16 cellular contexts compared by ENCODE assay signal in genomic region chr5:43997647-43998251, GRCh38.
DNase-seq lines count a peak whose midpoint lies in the region; ATAC-seq, FAIRE-seq and TF ChIP-seq lines count a peak whose summit lies in the region.
"Had no signal": no experiment of that assay in that cellular context is flagged by ENCODE, and none has a peak within 500 bp of the region (broad histone marks: within the 10 kb centered on the region; RNA-seq: fewer than 3 reads in every experiment).

No MANE protein-coding gene starts in this region.

- WGBS in K562 (ENCODE audit: insufficient coverage, low coverage, missing lambda C conversion rate) = 1% methylated on average over 5 of the region's 5 CpGs
- WGBS in HepG2 (ENCODE audit: low lambda C conversion rate) = 2% methylated on average over 5 of the region's 5 CpGs

- no peak overlapping the region for H3K4me3 Mint-ChIP-seq in CD4-positive, alpha-beta T cell
- H3K4me3 Mint-ChIP-seq: mesothelial cell of epicardium; T-helper 1 cell treated with Interleukin-12 subunit alpha and Interleukin-12 subunit beta and Interleukin-4 antibody, amounts not matched to agents 30 μg/mL and 1 μg/mL, for 36 hours had no signal

- H3K4me1 ChIP-seq in K562 (replicated peaks in 1 of 2; ENCODE audit: control insufficient read depth in 2 of 2, insufficient read depth in 2 of 2, low read length in 2 of 2) (no peaks in the 10 kb centered on the region), HepG2 (ENCODE audit: insufficient read depth, low read length) (peaks cover 86% of the 10 kb centered on the region)
- H3K4me1 ChIP-seq: Peyer's patch had no signal

- H3K27me3 Mint-ChIP-seq in CD4-positive, alpha-beta T cell = no peaks in the 10 kb centered on the region

- DNase-seq in A172 (ENCODE audit: low spot score) (peak; percentile 18), HuH-7 (ENCODE audit: low spot score) (peak; percentile 46), K562 (ENCODE audit: extremely low read depth in 1 of 4, low spot score in 3 of 4) (no peak), HepG2 (ENCODE audit: low spot score) (peak; percentile 95)
- no peak for DNase-seq in CD4-positive, alpha-beta T cell
- no peak for DNase-seq in activated naive CD4-positive, alpha-beta T cell treated with Interleukin-2 at 50 U/mL for 16 hours
- DNase-seq: activated CD4-positive, alpha-beta T cell treated with anti-CD3 and anti-CD28 coated beads for 48 hours; activated T-cell treated with anti-CD3 and anti-CD28 coated beads, Interleukin-2, amount 50 U/mL, for 1 hour; NCI-H1048; Peyer's patch; tibial artery had no signal

- H3K9me3 Mint-ChIP-seq in CD4-positive, alpha-beta T cell = peaks cover 7% of the 10 kb centered on the region
- H3K9me3 Mint-ChIP-seq: mesothelial cell of epicardium had no signal

- H3K27ac Mint-ChIP-seq in CD4-positive, alpha-beta T cell = no peak overlapping the region
- H3K27ac Mint-ChIP-seq: mesothelial cell of epicardium; T-helper 1 cell treated with Interleukin-12 subunit alpha and Interleukin-12 subunit beta and Interleukin-4 antibody, amounts not matched to agents 30 μg/mL and 1 μg/mL, for 36 hours had no signal

- ATAC-seq in K562 (no peak), HepG2 (peak; percentile 91), GM19351 (IDR thresholded peaks at IDR 0.05; ENCODE audit: unreplicated experiment) (no peak), HG02981 (IDR thresholded peaks at IDR 0.05; ENCODE audit: unreplicated experiment) (no peak)
- no peak for ATAC-seq in CD4-positive, alpha-beta T cell (ENCODE audit: poor library complexity)

- intact Hi-C loops in K562 (cut with micrococcal nuclease) = no loop called here
- intact Hi-C loops in HepG2 (cut with micrococcal nuclease; ENCODE audit: unreplicated experiment) = loop anchor here (10.0 kb wide), 1 partner anchor 807 kb away; the partner anchor contains the start of gene MRPS30
- intact Hi-C loops in CD4-positive, alpha-beta T cell (cut with DNase I, micrococcal nuclease) = no loop called here

- H3K9me1 ChIP-seq in K562 (ENCODE audit: control insufficient read depth, insufficient read depth, low read length) = no peaks in the 10 kb centered on the region

- POLR2A ChIA-PET in K562 (lab: Yijun Ruan, JAX) = no interaction called here
- POLR2A ChIA-PET in HepG2 (lab: Yijun Ruan, JAX) = interaction anchor here (0.5 to 1.0 kb wide), 2 partner anchors 25 to 687 kb away, joined by 3 read pairs; no protein-coding TSS in a partner anchor
- POLR2A ChIA-PET in CD4-positive, alpha-beta T cell (lab: Charles Lee) = no interaction called here

- no peaks in the 10 kb centered on the region for H3K4me1 Mint-ChIP-seq in CD4-positive, alpha-beta T cell (ENCODE audit: low read depth)
- H3K4me1 Mint-ChIP-seq: mesothelial cell of epicardium had no signal

- H4K20me1 ChIP-seq in K562 (replicated peaks; ENCODE audit: control insufficient read depth, insufficient read depth, low read length) = no peaks in the 10 kb centered on the region
- H4K20me1 ChIP-seq in HepG2 (ENCODE audit: insufficient read depth, low read length) = no peaks in the 10 kb centered on the region

- H3K4me2 ChIP-seq in K562 (ENCODE audit: insufficient read depth, low read length) (no peak overlapping the region), HepG2 (ENCODE audit: low read depth, low read length) (peak overlapping the region; percentile 52)

- TF ChIP-seq POLR2A in K562 (conservative IDR thresholded peaks at IDR 0.05) (no peak), HepG2 (IDR thresholded peaks at IDR 0.05; ENCODE audit: insufficient read depth in 1 of 2, low read depth in 2 of 2, low read length in 2 of 2) (no peak)

- H3K79me2 ChIP-seq in K562 (ENCODE audit: control insufficient read depth, insufficient read depth, low read length) (no peaks in the 10 kb centered on the region), HepG2 (ENCODE audit: insufficient read depth, low read length) (no peaks in the 10 kb centered on the region)

- TF ChIP-seq EP300 in K562 (IDR thresholded peaks at IDR 0.05; ENCODE audit: low read length) (no peak), HepG2 (IDR thresholded peaks at IDR 0.05; ENCODE audit: low read depth in 2 of 2, low read length in 2 of 2) (peak; percentile 87 to 90; a peak in 3 of 4 replicates), HepG2 (CRISPR knock-in tag; IDR thresholded peaks at IDR 0.05; ENCODE audit: borderline replicate concordance) (peak; percentile 84; the same call in 1 of the 2 replicates)

- TF ChIP-seq RAD21 in K562 (CRISPR knock-in tag; conservative IDR thresholded peaks at IDR 0.05 in 1 of 2, IDR thresholded peaks at IDR 0.05 in 1 of 2) (no peak), HepG2 (CRISPR knock-in tag; IDR thresholded peaks at IDR 0.05) (no peak)

- H3K36me3 Mint-ChIP-seq in CD4-positive, alpha-beta T cell (ENCODE audit: low read depth) = no peaks in the 10 kb centered on the region
- H3K36me3 Mint-ChIP-seq: mesothelial cell of epicardium had no signal

- no peaks in the 10 kb centered on the region for H3K36me3 ChIP-seq in K562 (ENCODE audit: control insufficient read depth, insufficient read depth, low read length)
- H3K36me3 ChIP-seq in HepG2 (replicated peaks in 1 of 2; ENCODE audit: control insufficient read depth in 1 of 2, insufficient read depth in 2 of 2, low read length in 2 of 2) = no peaks in the 10 kb centered on the region
- H3K36me3 ChIP-seq: Peyer's patch, tibial artery had no signal

- no TSS peak for BruUV-seq in K562 (replicated peaks; lab: Mats Ljungman, UMichigan)
- no TSS peak for BruUV-seq in HepG2 (replicated peaks; lab: Mats Ljungman, UMichigan)

- H3K27ac ChIP-seq in K562 (ENCODE audit: extremely low read depth, low read depth, low read length) = no peak overlapping the region
- peak overlapping the region; percentile 71 for H3K27ac ChIP-seq in HepG2 (ENCODE audit: extremely low read length, insufficient read depth, low read length)
- no peak overlapping the region for H3K27ac ChIP-seq in CD4-positive, alpha-beta T cell (ENCODE audit: low read depth, low read length)
- H3K27ac ChIP-seq: HL-60, Peyer's patch, tibial artery had no signal

- CTCF ChIA-PET in K562 (lab: Yijun Ruan, JAX; ENCODE audit: low intra/inter-chr PET ratio) = no interaction called here
- CTCF ChIA-PET in HepG2 (lab: Yijun Ruan, JAX; ENCODE audit: low intra/inter-chr PET ratio, low total read pairs) = no interaction called here
- CTCF ChIA-PET in CD4-positive, alpha-beta T cell (lab: Charles Lee) = no interaction called here

- H3K9ac ChIP-seq in K562 (ENCODE audit: insufficient read depth in 1 of 2, low read depth in 2 of 2, low read length in 2 of 2) (no peak overlapping the region), HepG2 (ENCODE audit: insufficient read depth, low read depth, low read length) (peak overlapping the region; percentile 36; the same call in 1 of the 2 replicates)

- no peak overlapping the region for H3K4me3 ChIP-seq in K562
- H3K4me3 ChIP-seq in HepG2 (replicated peaks in 1 of 3; ENCODE audit: insufficient read depth in 1 of 3, low read depth in 2 of 3, low read length in 3 of 3) = peak overlapping the region in 1 of 3 experiments; percentile 27; a peak in 2 of 6 replicates
- H3K4me3 ChIP-seq: Peyer's patch, tibial artery had no signal

- in situ Hi-C loops in K562 (cut with MboI) = no loop called here
- in situ Hi-C loops in HepG2 (cut with HindIII; ENCODE audit: extremely low pct_ligation_motif_present, low pct_unique_long_range_greater_than_20kb) = no loop called here

- H3K9me3 ChIP-seq in K562 (replicated peaks; ENCODE audit: control insufficient read depth, insufficient read depth, low read depth, low read length) (no peaks in the 10 kb centered on the region; the same call in 1 of the 2 replicates), HepG2 (ENCODE audit: low read length) (no peaks in the 10 kb centered on the region)
- H3K9me3 ChIP-seq in CD4-positive, alpha-beta T cell (ENCODE audit: control insufficient read depth, low read length) = no peaks in the 10 kb centered on the region
- H3K9me3 ChIP-seq: tibial artery had no signal

- FAIRE-seq in K562 (lab: Jason Lieb, UNC) (no peak), HepG2 (lab: Jason Lieb, UNC) (peak; percentile 88)

- TF ChIP-seq CTCF in K562 (IDR thresholded peaks at IDR 0.05 in 2 of 3, conservative IDR thresholded peaks at IDR 0.05 in 1 of 3; ENCODE audit: insufficient read depth in 2 of 3, low read depth in 1 of 3, low read length in 3 of 3) (no peak), HepG2 (CRISPR knock-in tag; IDR thresholded peaks at IDR 0.05) (0 out of 2 replicates have a peak, but pooled peaks have one; percentile 19)
- TF ChIP-seq CTCF in CD4-positive, alpha-beta T cell (IDR thresholded peaks at IDR 0.05) = no peak

- H3K27me3 ChIP-seq in K562 (ENCODE audit: control insufficient read depth in 2 of 2, insufficient read depth in 2 of 2, low read length in 2 of 2) = no peaks in the 10 kb centered on the region
- H3K27me3 ChIP-seq in HepG2 (ENCODE audit: control insufficient read depth in 1 of 2, insufficient read depth in 2 of 2, low read length in 2 of 2) = no peaks in the 10 kb centered on the region
- no peaks in the 10 kb centered on the region for H3K27me3 ChIP-seq in CD4-positive, alpha-beta T cell (ENCODE audit: control insufficient read depth, insufficient read depth, low read length)
- H3K27me3 ChIP-seq: Peyer's patch, tibial artery had no signal

- H2AFZ ChIP-seq in K562 (ENCODE audit: low read depth, low read length) = no peak overlapping the region
- H2AFZ ChIP-seq in HepG2 (ENCODE audit: low read length) = no peak overlapping the region

TF ChIP-seq in K562, 482 proteins besides CTCF, POLR2A, EP300 and RAD21 (continues in another document):
- no peak for TF ChIP-seq GABPB1 (CRISPR knock-in tag; IDR thresholded peaks at IDR 0.05)

TF ChIP-seq in HepG2, 621 proteins besides CTCF, POLR2A, EP300 and RAD21 (continues in another document):
- TF ChIP-seq SPEN (CRISPR knock-in tag; IDR thresholded peaks at IDR 0.05; ENCODE audit: low read depth) = no peak
- TF ChIP-seq ATF1 (CRISPR knock-in tag; IDR thresholded peaks at IDR 0.05) = peak; percentile 67; the same call in 1 of the 2 replicates
- no peak for TF ChIP-seq YEATS4 (CRISPR knock-in tag; IDR thresholded peaks at IDR 0.05; ENCODE audit: borderline replicate concordance)
- no peak for TF ChIP-seq ATF7-NPFF (CRISPR knock-in tag; IDR thresholded peaks at IDR 0.05; ENCODE audit: low read depth)
- peak; percentile 95 for TF ChIP-seq NCOA2 (CRISPR knock-in tag; IDR thresholded peaks at IDR 0.05)
- TF ChIP-seq ZNF7 (CRISPR knock-in tag; IDR thresholded peaks at IDR 0.05) = no peak
- no peak for TF ChIP-seq ZNF615 (CRISPR knock-in tag; IDR thresholded peaks at IDR 0.05; ENCODE audit: borderline replicate concordance)

Comparison
In these comparisons a context has a peak if more than half of its experiments do, and no peak if none do; other contexts are left out.
1. DNase-seq: peak in A172 (single experiment), HuH-7 (single experiment) and HepG2 (single experiment); none in K562 (0 of 4), CD4-positive, alpha-beta T cell (0 of 10) and activated naive CD4-positive, alpha-beta T cell treated with Interleukin-2 at 50 U/mL for 16 hours (single experiment).